Comparison of ENCODE assay signal across 1 cellular context in genomic region chr7:137664846-137665245, GRCh38.
TF ChIP-seq lines count a peak whose summit lies in the region.

No MANE protein-coding gene starts in this region.

TF ChIP-seq in K562, 482 proteins besides CTCF, POLR2A, EP300 and RAD21 (continued from another document):
- TF ChIP-seq DEAF1 (CRISPR knock-in tag; IDR thresholded peaks at IDR 0.05) (no peak), SRSF9 (IDR thresholded peaks at IDR 0.05; ENCODE audit: borderline replicate concordance, low read depth, low read length) (no peak)
